ENCODE assay signal across 8 cellular contexts in the genomic region with DNA sequence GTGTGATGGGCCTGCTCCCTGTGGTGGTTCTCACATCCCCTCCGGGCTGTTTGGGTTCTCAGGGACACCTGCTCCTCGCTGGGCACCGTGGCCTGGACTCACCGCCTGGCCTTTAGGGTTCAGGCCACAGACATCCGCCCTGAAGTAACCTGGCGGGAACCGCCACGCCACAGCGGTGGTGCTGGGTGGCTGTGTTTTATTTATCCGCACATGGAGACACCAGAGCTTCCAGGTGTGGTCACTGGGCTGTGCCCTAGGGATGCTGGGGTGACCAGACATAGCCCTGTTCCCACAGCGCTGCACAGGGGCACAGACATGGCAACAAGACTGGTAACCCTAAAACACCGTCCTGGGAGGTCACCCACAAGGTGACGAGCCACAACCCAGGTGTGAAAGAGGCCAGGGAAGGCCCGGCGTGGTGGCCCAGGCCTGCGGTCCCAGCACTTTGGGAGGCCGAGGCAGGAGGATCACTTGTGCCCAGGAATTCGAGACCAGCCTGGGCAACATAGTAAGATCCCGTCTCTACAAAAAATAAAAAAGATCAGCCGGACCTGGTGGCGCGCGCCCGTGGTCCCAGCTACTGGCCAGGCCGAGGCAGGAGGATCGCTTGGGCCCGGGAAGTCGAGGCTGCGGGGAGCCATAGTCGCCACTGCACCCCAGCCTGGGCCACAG. TPM values are rescaled to one million over a fixed set of nuclear protein-coding genes. Genes with fewer than 3 reads are reported as not detected.
A peak's percentile ranks its signal among the peaks of the same experiment; 100 is the strongest.
DNase-seq lines count a peak whose midpoint lies in the region; ATAC-seq lines count a peak whose summit lies in the region.

No MANE protein-coding gene starts in this region.

- peak; percentile 1 for ATAC-seq in activated T-helper 17 cell treated with anti-CD3 and anti-CD28 coated beads, Interleukin-2, amount 50 U/mL, for 72 hours (replicated peaks)
- no peak for ATAC-seq in stimulated activated effector memory CD8-positive, alpha-beta T cell treated with anti-CD3 and anti-CD28 coated beads, Interleukin-12 subunit alpha, Interleukin-12 subunit beta, amount 100 ng/mL, for 72 hours
- ATAC-seq in HG03045 (IDR thresholded peaks at IDR 0.05; ENCODE audit: unreplicated experiment) = no peak
- ATAC-seq in GM21528 (IDR thresholded peaks at IDR 0.05; ENCODE audit: low FRiP score, unreplicated experiment) = no peak

- H3K36me3 ChIP-seq in HAP-1 (replicated peaks) (peaks cover 15% of the 10 kb centered on the region), iPS DF 6.9 (ENCODE audit: control insufficient read depth, insufficient read depth, low read length) (no peaks in the 10 kb centered on the region)

- WGBS in iPS DF 6.9 (ENCODE audit: insufficient coverage, insufficient read length) = no CpG with 5 or more reads among the region's 30 CpGs

- H3K4me1 ChIP-seq in HAP-1 (peaks cover 33% of the 10 kb centered on the region), iPS DF 6.9 (ENCODE audit: control insufficient read depth, insufficient read depth, low read length) (peaks cover 7% of the 10 kb centered on the region)

- peak overlapping the region; percentile 45 for H3K4me3 ChIP-seq in HAP-1
- H3K4me3 ChIP-seq in iPS DF 6.9 (ENCODE audit: low read length) = peak overlapping the region; percentile 12; the same call in 1 of the 2 replicates

- H3K27me3 Mint-ChIP-seq in activated T-helper 17 cell treated with anti-CD3 and anti-CD28 coated beads, Interleukin-2, amount 50 U/mL, for 72 hours = peaks cover 3% of the 10 kb centered on the region

- H3K27me3 ChIP-seq in HAP-1 (ENCODE audit: low read depth) = no peaks in the 10 kb centered on the region
- peaks cover 35% of the 10 kb centered on the region; the same call in 1 of the 2 replicates for H3K27me3 ChIP-seq in iPS DF 6.9 (ENCODE audit: control insufficient read depth, insufficient read depth, low read length)

- in situ Hi-C loops in HAP-1 (cut with MboI; ENCODE audit: low sequenced_read_pairs) = no loop called here

- H3K27ac ChIP-seq in iPS DF 6.9 (ENCODE audit: low read length) = no peak overlapping the region

- peak overlapping the region; percentile 75 for H3K27ac Mint-ChIP-seq in activated T-helper 17 cell treated with anti-CD3 and anti-CD28 coated beads, Interleukin-2, amount 50 U/mL, for 72 hours
- peak overlapping the region; percentile 89 for H3K27ac Mint-ChIP-seq in stimulated activated effector memory CD8-positive, alpha-beta T cell treated with anti-CD3 and anti-CD28 coated beads, Interleukin-12 subunit alpha, Interleukin-12 subunit beta, amount 100 ng/mL, for 72 hours

- H3K4me1 Mint-ChIP-seq in activated T-helper 17 cell treated with anti-CD3 and anti-CD28 coated beads, Interleukin-2, amount 50 U/mL, for 72 hours = peaks cover 10% of the 10 kb centered on the region
- peaks cover 29% of the 10 kb centered on the region for H3K4me1 Mint-ChIP-seq in stimulated activated effector memory CD8-positive, alpha-beta T cell treated with anti-CD3 and anti-CD28 coated beads, Interleukin-12 subunit alpha, Interleukin-12 subunit beta, amount 100 ng/mL, for 72 hours

- H3K4me3 Mint-ChIP-seq in activated T-helper 17 cell treated with anti-CD3 and anti-CD28 coated beads, Interleukin-2, amount 50 U/mL, for 72 hours = peak overlapping the region; percentile 76
- peak overlapping the region; percentile 77 for H3K4me3 Mint-ChIP-seq in stimulated activated effector memory CD8-positive, alpha-beta T cell treated with anti-CD3 and anti-CD28 coated beads, Interleukin-12 subunit alpha, Interleukin-12 subunit beta, amount 100 ng/mL, for 72 hours

- no peak for DNase-seq in HAP-1 (ENCODE audit: low spot score in 2 of 2)
- no peak for DNase-seq in iPS DF 6.9 (ENCODE audit: low read depth, low spot score)
- no peak for DNase-seq in stimulated activated effector memory CD8-positive, alpha-beta T cell treated with anti-CD3 and anti-CD28 coated beads, Interleukin-12 subunit alpha, Interleukin-12 subunit beta, amount 100 ng/mL, for 72 hours (ENCODE audit: low spot score in 2 of 2)
- DNase-seq in NCI-H2107 (lab: John Stamatoyannopoulos, UW) = no peak
- no peak for DNase-seq in NCI-H1105 treated with DMSO at 0.1 percent for 48 hours (lab: John Stamatoyannopoulos, UW)

- H3K9me3 ChIP-seq in HAP-1 = no peaks in the 10 kb centered on the region
- no peaks in the 10 kb centered on the region for H3K9me3 ChIP-seq in iPS DF 6.9 (ENCODE audit: control insufficient read depth, insufficient read depth, low read length)

- H3K36me3 Mint-ChIP-seq in activated T-helper 17 cell treated with anti-CD3 and anti-CD28 coated beads, Interleukin-2, amount 50 U/mL, for 72 hours (ENCODE audit: low read depth) = no peaks in the 10 kb centered on the region
- H3K36me3 Mint-ChIP-seq in stimulated activated effector memory CD8-positive, alpha-beta T cell treated with anti-CD3 and anti-CD28 coated beads, Interleukin-12 subunit alpha, Interleukin-12 subunit beta, amount 100 ng/mL, for 72 hours = peaks cover 21% of the 10 kb centered on the region

- H3K9me3 Mint-ChIP-seq in activated T-helper 17 cell treated with anti-CD3 and anti-CD28 coated beads, Interleukin-2, amount 50 U/mL, for 72 hours = no peaks in the 10 kb centered on the region
- H3K9me3 Mint-ChIP-seq in stimulated activated effector memory CD8-positive, alpha-beta T cell treated with anti-CD3 and anti-CD28 coated beads, Interleukin-12 subunit alpha, Interleukin-12 subunit beta, amount 100 ng/mL, for 72 hours = no peaks in the 10 kb centered on the region

RNA-seq across cellular contexts. Expression of a gene that starts 0.6 kb away (rescaled TPM):
- 1 to 10 TPM; 2.7 to 9.2 TPM for total RNA-seq in activated T-helper 17 cell treated with anti-CD3 and anti-CD28 coated beads, Interleukin-2, amount 50 U/mL, for 72 hours

RNA-seq across cellular contexts. Expression of a gene that starts 12.3 kb away (rescaled TPM):
- 10 to 100 TPM; 16.8 to 19.5 TPM for total RNA-seq in activated T-helper 17 cell treated with anti-CD3 and anti-CD28 coated beads, Interleukin-2, amount 50 U/mL, for 72 hours

RNA-seq across cellular contexts. Expression of a gene that starts 24.6 kb away (rescaled TPM):
- 100 to 1,000 TPM; 115 to 197 TPM for total RNA-seq in activated T-helper 17 cell treated with anti-CD3 and anti-CD28 coated beads, Interleukin-2, amount 50 U/mL, for 72 hours
